ENCODE assay signal across 29 cellular contexts in genomic region chr17:61488878-61489718, GRCh38. TPM values are rescaled to one million over a fixed set of nuclear protein-coding genes. Genes with fewer than 3 reads are reported as not detected.
DNase-seq lines count a peak whose midpoint lies in the region; ATAC-seq, FAIRE-seq and TF ChIP-seq lines count a peak whose summit lies in the region.
"Had no signal": no experiment of that assay in that cellular context is flagged by ENCODE, and none has a peak within 500 bp of the region (broad histone marks: within the 10 kb centered on the region; RNA-seq: fewer than 3 reads in every experiment).

No MANE protein-coding gene starts in this region.

- H3K9me3 Mint-ChIP-seq in WTC11, result no peaks in the 10 kb centered on the region
- H3K9me3 Mint-ChIP-seq: activated CD4-positive, alpha-beta memory T cell treated with anti-CD3 and anti-CD28 coated beads, Interleukin-2, amount 10 ng/mL, durations not matched to agents 7 days and 5 days; CD4-positive, CD25-positive, alpha-beta regulatory T cell had no signal

- H3K36me3 Mint-ChIP-seq in WTC11, result no peaks in the 10 kb centered on the region
- H3K36me3 Mint-ChIP-seq: CD4-positive, CD25-positive, alpha-beta regulatory T cell had no signal

- POLR2A ChIA-PET in HEK293 (lab: Yijun Ruan, JAX) (no interaction called here), WTC11 (lab: Charles Lee) (no interaction called here)

- peaks cover 15% of the 10 kb centered on the region for H3K4me1 ChIP-seq in HEK293 (ENCODE audit: control insufficient read depth, insufficient read depth, low read length)
- H3K4me1 ChIP-seq in pancreas, result no peaks in the 10 kb centered on the region

- DNase-seq in WTC11 (ENCODE audit: low spot score), result no peak
- DNase-seq in left lobe of liver (ENCODE audit: low spot score), result peak; percentile 90
- DNase-seq in pancreas, result peak in 4 of 6 donors; percentile 33 to 72 (median 68)
- no peak for DNase-seq in Right ventricle myocardium inferior (ENCODE audit: missing footprints)
- DNase-seq: activated CD4-positive, alpha-beta memory T cell treated with anti-CD3 and anti-CD28 coated beads, Interleukin-2, amount 10 ng/mL, durations not matched to agents 7 days and 5 days; activated CD4-positive, CD25-positive, alpha-beta regulatory T cell; activated naive CD4-positive, alpha-beta T cell treated with Interleukin-2 at 50 U/mL for 16 hours; activated T-cell treated with anti-CD3 and anti-CD28 coated beads for 4 hours; caudate nucleus; CD4-positive, CD25-positive, alpha-beta regulatory T cell; GDM1; GM23248; KG1; kidney glomerular epithelial cell; MV-4-11; NCI-H1930; NCI-H345; NK-92 treated with Interleukin-12 subunit alpha and Interleukin-12 subunit beta, amount 100 ng/mL, for 24 hours; stimulated activated CD8-positive, alpha-beta memory T cell treated with anti-CD3 and anti-CD28 coated beads, Interleukin-4, amount 100 ng/mL, for 48 hours; T-helper 9 cell had no signal

- intact Hi-C loops in pancreas (cut with DNase I) (no loop called here), Right ventricle myocardium inferior (cut with DNase I) (no loop called here)

- H3K9me3 ChIP-seq in HEK293 (ENCODE audit: control insufficient read depth, insufficient read depth, low read depth, low read length), result no peaks in the 10 kb centered on the region
- H3K9me3 ChIP-seq in pancreas, result no peaks in the 10 kb centered on the region
- H3K9me3 ChIP-seq: esophagus muscularis mucosa, gastroesophageal sphincter, neutrophil had no signal

- H3K4me3 ChIP-seq in HEK293 (ENCODE audit: low read depth, low read length) (no peak overlapping the region), pancreas (no peak overlapping the region)
- H3K4me3 ChIP-seq: esophagus muscularis mucosa, gastroesophageal sphincter, GM23248 had no signal

- CTCF ChIA-PET in HEK293 (lab: Yijun Ruan, JAX) (interaction anchor here (0.6 kb wide), 1 partner anchor 108 kb away, joined by 3 read pairs; no protein-coding TSS in a partner anchor), WTC11 (lab: Charles Lee) (no interaction called here)

- H3K36me3 ChIP-seq in HEK293 (ENCODE audit: control insufficient read depth in 2 of 2, insufficient read depth in 1 of 2, low read length in 2 of 2), result no peaks in the 10 kb centered on the region
- no peaks in the 10 kb centered on the region for H3K36me3 ChIP-seq in pancreas
- H3K36me3 ChIP-seq: esophagus muscularis mucosa, gastroesophageal sphincter, neutrophil had no signal

- H3K27ac ChIP-seq in HEK293 (ENCODE audit: extremely low read depth, low read depth, low read length), result no peak overlapping the region
- H3K27ac ChIP-seq in pancreas, result no peak overlapping the region
- H3K27ac ChIP-seq: esophagus muscularis mucosa, gastroesophageal sphincter, GM23248, neutrophil had no signal

- FAIRE-seq in pancreas (lab: Jason Lieb, UNC), result no peak

- no peaks in the 10 kb centered on the region for H3K27me3 Mint-ChIP-seq in WTC11 (ENCODE audit: low read depth)
- H3K27me3 Mint-ChIP-seq: activated CD4-positive, alpha-beta memory T cell treated with anti-CD3 and anti-CD28 coated beads, Interleukin-2, amount 10 ng/mL, durations not matched to agents 7 days and 5 days had no signal

- no peak overlapping the region for H3K27ac Mint-ChIP-seq in WTC11
- H3K27ac Mint-ChIP-seq: activated CD4-positive, alpha-beta memory T cell treated with anti-CD3 and anti-CD28 coated beads, Interleukin-2, amount 10 ng/mL, durations not matched to agents 7 days and 5 days; CD4-positive, CD25-positive, alpha-beta regulatory T cell had no signal

- no peak for TF ChIP-seq CTCF in HEK293 (tag by site-specific recombination; IDR thresholded peaks at IDR 0.05)
- TF ChIP-seq CTCF in WTC11 (IDR thresholded peaks at IDR 0.05), result no peak
- TF ChIP-seq CTCF in pancreas (IDR thresholded peaks at IDR 0.05), result no peak

- no peak overlapping the region for H3K4me3 Mint-ChIP-seq in WTC11
- H3K4me3 Mint-ChIP-seq: activated CD4-positive, alpha-beta memory T cell treated with anti-CD3 and anti-CD28 coated beads, Interleukin-2, amount 10 ng/mL, durations not matched to agents 7 days and 5 days; CD4-positive, CD25-positive, alpha-beta regulatory T cell had no signal

- WGBS in pancreas, 2 donors, result 48 to 49% methylated on average over 16 of the region's 16 CpGs

- H3K4me1 Mint-ChIP-seq in WTC11, result peaks cover 9% of the 10 kb centered on the region
- H3K4me1 Mint-ChIP-seq: activated CD4-positive, alpha-beta memory T cell treated with anti-CD3 and anti-CD28 coated beads, Interleukin-2, amount 10 ng/mL, durations not matched to agents 7 days and 5 days; CD4-positive, CD25-positive, alpha-beta regulatory T cell had no signal

- H3K27me3 ChIP-seq in pancreas, result no peaks in the 10 kb centered on the region
- H3K27me3 ChIP-seq: gastroesophageal sphincter had no signal

- ATAC-seq in WTC11 (no peak), left lobe of liver (peak; percentile 99), pancreas (peak; percentile 93 to 97 (median 96)), HG03095 (IDR thresholded peaks at IDR 0.05; ENCODE audit: unreplicated experiment) (no peak), GM21529 (IDR thresholded peaks at IDR 0.05; ENCODE audit: unreplicated experiment) (no peak), GM18861 (IDR thresholded peaks at IDR 0.05; ENCODE audit: unreplicated experiment) (no peak), Right ventricle myocardium inferior (no peak)
- ATAC-seq: gastroesophageal sphincter, SK-N-SH treated with all-trans-retinoic acid at 6 μM for 48 hours had no signal

TF ChIP-seq in HEK293, 187 proteins besides CTCF, POLR2A, EP300 and RAD21:
- TF ChIP-seq ZNF626 (tag by site-specific recombination; IDR thresholded peaks at IDR 0.05) (no peak), ZNF555 (tag by site-specific recombination; conservative IDR thresholded peaks at IDR 0.05) (0 out of 2 replicates have a peak, but pooled peaks have one; percentile 1)
TF ChIP-seq in HEK293: peak in this region for 1.

TF ChIP-seq in WTC11, 78 proteins besides CTCF, POLR2A, EP300 and RAD21:
- TF ChIP-seq TEAD4 (CRISPR knock-in tag; IDR thresholded peaks at IDR 0.05) (no peak), GABPB1 (CRISPR knock-in tag; IDR thresholded peaks at IDR 0.05) (peak; percentile 48; the same call in 1 of the 2 replicates)
TF ChIP-seq in WTC11: peak in this region for 1.

RNA-seq across cellular contexts. Expression of gene TBX4, which starts 36.9 kb away (rescaled TPM):
- total RNA-seq in WTC11 (2021) (not detected in 3 replicates), left lobe of liver (not detected), pancreas (not detected), Right ventricle myocardium inferior (not detected)
- polyA plus RNA-seq in pancreas, result not detected
- total RNA-seq: activated CD4-positive, alpha-beta memory T cell treated with anti-CD3 and anti-CD28 coated beads, Interleukin-2, amount 10 ng/mL, durations not matched to agents 7 days and 5 days; CD4-positive, CD25-positive, alpha-beta regulatory T cell; esophagus muscularis mucosa; GM23248; renal cortical epithelial cell had no signal
- polyA plus RNA-seq: CD4-positive, CD25-positive, alpha-beta regulatory T cell; GM23248 had no signal

Comparison
In these comparisons a context has a peak if more than half of its experiments do, and no peak if none do; other contexts are left out.
1. ATAC-seq: peak in left lobe of liver (single experiment) and pancreas (4 of 4); none in WTC11 (single experiment), HG03095 (single experiment), GM21529 (single experiment), GM18861 (single experiment) and Right ventricle myocardium inferior (single experiment).
2. DNase-seq: peak in left lobe of liver (single experiment) and pancreas (4 of 6); none in WTC11 (single experiment) and Right ventricle myocardium inferior (single experiment).